1 cellular context compared by ENCODE assay signal in the genomic region with DNA sequence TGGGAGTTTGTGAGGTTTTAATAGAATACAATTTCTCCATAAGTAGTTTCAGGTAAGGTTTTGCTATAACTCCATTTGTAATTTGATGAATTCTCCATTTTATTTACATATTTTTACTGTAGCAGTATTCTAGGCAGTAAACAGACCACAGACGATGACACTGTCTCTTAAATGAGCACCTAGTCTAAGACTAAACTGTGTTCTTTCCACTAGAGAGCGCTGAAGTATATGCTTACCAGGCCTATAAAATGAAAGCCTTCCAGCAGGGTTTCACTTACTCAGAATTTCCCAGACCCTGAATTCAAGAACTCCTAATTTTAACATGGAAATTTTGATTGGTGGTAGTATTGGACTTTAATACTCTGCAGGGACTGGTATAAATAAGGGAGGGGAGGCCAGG.
TF ChIP-seq lines count a peak whose summit lies in the region.

No MANE protein-coding gene starts in this region.

TF ChIP-seq in SK-N-SH, 30 proteins besides CTCF, POLR2A, EP300 and RAD21:
- TF ChIP-seq SIN3A (IDR thresholded peaks at IDR 0.05; ENCODE audit: borderline replicate concordance, low read depth, low read length), result no peak
- TF ChIP-seq FOXJ3 (CRISPR knock-in tag; IDR thresholded peaks at IDR 0.05), result no peak
- TF ChIP-seq TAF1 (IDR thresholded peaks at IDR 0.05; ENCODE audit: borderline replicate concordance, low read depth, low read length), result no peak
- TF ChIP-seq, protein P1, sequence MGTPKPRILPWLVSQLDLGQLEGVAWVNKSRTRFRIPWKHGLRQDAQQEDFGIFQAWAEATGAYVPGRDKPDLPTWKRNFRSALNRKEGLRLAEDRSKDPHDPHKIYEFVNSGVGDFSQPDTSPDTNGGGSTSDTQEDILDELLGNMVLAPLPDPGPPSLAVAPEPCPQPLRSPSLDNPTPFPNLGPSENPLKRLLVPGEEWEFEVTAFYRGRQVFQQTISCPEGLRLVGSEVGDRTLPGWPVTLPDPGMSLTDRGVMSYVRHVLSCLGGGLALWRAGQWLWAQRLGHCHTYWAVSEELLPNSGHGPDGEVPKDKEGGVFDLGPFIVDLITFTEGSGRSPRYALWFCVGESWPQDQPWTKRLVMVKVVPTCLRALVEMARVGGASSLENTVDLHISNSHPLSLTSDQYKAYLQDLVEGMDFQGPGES (IDR thresholded peaks at IDR 0.05; ENCODE audit: low read depth, low read length), result no peak
